16 cellular contexts compared by ENCODE assay signal in the genomic region with DNA sequence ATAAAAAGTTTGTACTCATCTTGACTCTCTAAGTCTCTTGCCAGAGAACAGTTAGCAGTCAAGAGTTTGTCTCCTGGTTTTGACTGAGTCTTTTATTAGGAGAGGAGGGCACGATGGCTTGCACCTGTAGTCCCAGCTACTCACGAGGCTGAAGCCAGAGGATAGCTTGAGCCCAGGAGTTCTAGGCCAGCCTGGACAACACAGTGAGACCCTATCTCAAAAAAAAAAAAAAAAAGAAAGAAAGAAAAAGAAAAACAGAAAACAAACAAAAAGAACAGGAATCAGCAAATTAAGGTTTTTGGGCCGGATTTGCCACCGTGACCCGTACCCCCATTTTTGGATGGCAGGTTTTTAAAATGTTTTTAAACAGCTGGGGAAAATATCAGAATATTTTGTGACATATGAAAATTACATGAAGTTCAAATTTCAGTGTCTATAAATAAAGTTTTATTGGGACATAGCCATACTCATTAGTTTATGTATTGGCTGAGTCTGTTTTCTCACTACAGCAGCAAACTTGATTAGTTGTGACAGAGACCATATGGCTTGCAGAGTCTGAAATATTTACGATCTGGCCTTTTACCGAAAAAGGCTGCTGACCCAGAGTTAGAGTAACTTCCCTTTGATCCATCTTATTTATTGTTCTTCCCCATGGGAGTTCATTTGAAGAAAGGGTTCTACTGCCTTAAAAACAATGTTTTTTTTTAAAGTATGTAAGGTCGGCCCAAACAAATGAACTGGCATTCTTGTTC. TPM values are rescaled to one million over a fixed set of nuclear protein-coding genes. Genes with fewer than 3 reads are reported as not detected.
DNase-seq lines count a peak whose midpoint lies in the region; ATAC-seq and TF ChIP-seq lines count a peak whose summit lies in the region.
"Had no signal": no experiment of that assay in that cellular context is flagged by ENCODE, and none has a peak within 500 bp of the region (broad histone marks: within the 10 kb centered on the region; RNA-seq: fewer than 3 reads in every experiment).

No MANE protein-coding gene starts in this region.

- H3K27ac ChIP-seq in mesodermal cell (ENCODE audit: low read depth, low read length, severe bottlenecking): peak overlapping the region; percentile 52
- H3K27ac ChIP-seq in stomach: no peak overlapping the region
- no peak overlapping the region for H3K27ac ChIP-seq in brain microvascular endothelial cell
- H3K27ac ChIP-seq: PC-9, spleen had no signal

- no peak for ATAC-seq in HG03025 (IDR thresholded peaks at IDR 0.05; ENCODE audit: low FRiP score, unreplicated experiment)

- H3K9me3 Mint-ChIP-seq in HFFc6: no peaks in the 10 kb centered on the region
- H3K9me3 Mint-ChIP-seq: dendritic cell treated with granulocyte-macrophage colony-stimulating factor and Interleukin-4, amounts not matched to agents 40 ng/mL and 50 ng/mL, for 4 days; memory B cell had no signal

- in situ Hi-C loops in brain microvascular endothelial cell (cut with HindIII; ENCODE audit: low pct_ligation_motif_present, low sequenced_read_pairs): no loop called here

- intact Hi-C loops in stomach (cut with DNase I; ENCODE audit: low total_unique reads): no loop called here

- no peaks in the 10 kb centered on the region for H3K27me3 Mint-ChIP-seq in HFFc6 (ENCODE audit: insufficient read depth)
- H3K27me3 Mint-ChIP-seq: dendritic cell treated with granulocyte-macrophage colony-stimulating factor and Interleukin-4, amounts not matched to agents 40 ng/mL and 50 ng/mL, for 4 days; memory B cell had no signal

- 88 to 90% methylated on average over 4 to 5 of the region's 8 CpGs for WGBS in mesodermal cell (ENCODE audit: insufficient coverage in 2 of 2), 2 experiments
- 86 to 91% (median 88%) methylated on average over 8 of the region's 8 CpGs for WGBS in stomach, 5 donors

- no peak overlapping the region for H3K4me3 ChIP-seq in mesodermal cell (ENCODE audit: extremely low read depth, insufficient read depth, low read length, poor library complexity, severe bottlenecking)
- no peak overlapping the region for H3K4me3 ChIP-seq in stomach
- H3K4me3 ChIP-seq in brain microvascular endothelial cell (ENCODE audit: low read depth, low read length): no peak overlapping the region
- H3K4me3 ChIP-seq: PC-9, spleen had no signal

- peaks cover 13% of the 10 kb centered on the region for H3K36me3 Mint-ChIP-seq in HFFc6 (ENCODE audit: low read depth)

- no peak overlapping the region; the same call in 1 of the 2 replicates for H3K4me3 Mint-ChIP-seq in HFFc6
- H3K4me3 Mint-ChIP-seq: dendritic cell treated with granulocyte-macrophage colony-stimulating factor and Interleukin-4, amounts not matched to agents 40 ng/mL and 50 ng/mL, for 4 days; memory B cell had no signal

- H3K9me3 ChIP-seq in mesodermal cell (ENCODE audit: control insufficient read depth, low read length): no peaks in the 10 kb centered on the region
- H3K9me3 ChIP-seq in stomach: no peaks in the 10 kb centered on the region
- H3K9me3 ChIP-seq: spleen had no signal

- TF ChIP-seq CTCF in AG09319 (IDR thresholded peaks at IDR 0.05; ENCODE audit: low read depth, low read length) (no peak), HFFc6 (IDR thresholded peaks at IDR 0.05) (no peak), stomach (IDR thresholded peaks at IDR 0.05) (no peak), brain microvascular endothelial cell (IDR thresholded peaks at IDR 0.05; ENCODE audit: low read depth, low read length, missing control alignments) (no peak)

- TF ChIP-seq POLR2A in stomach (IDR thresholded peaks at IDR 0.05): no peak

- no peaks in the 10 kb centered on the region for H3K27me3 ChIP-seq in stomach
- H3K27me3 ChIP-seq in brain microvascular endothelial cell (replicated peaks): no peaks in the 10 kb centered on the region
- H3K27me3 ChIP-seq: spleen had no signal

- DNase-seq in AG09319 (ENCODE audit: extremely low read depth, low read depth): peak; percentile 22
- DNase-seq in HFFc6: no peak
- DNase-seq in brain pericyte (ENCODE audit: low read depth, low spot score): peak; percentile 40
- DNase-seq in stomach: no peak
- DNase-seq in brain microvascular endothelial cell: no peak
- no peak for DNase-seq in stimulated activated CD8-positive, alpha-beta memory T cell treated with anti-CD3 and anti-CD28 coated beads, Interleukin-4, amount 100 ng/mL, for 48 hours
- DNase-seq: activated CD4-positive, CD25-positive, alpha-beta regulatory T cell; DMS53; nucleus accumbens; PC-9; spleen; SW 1271 had no signal

- peaks cover 38% of the 10 kb centered on the region for H3K4me1 Mint-ChIP-seq in HFFc6 (ENCODE audit: low read depth)

- TF ChIP-seq EP300 in stomach (IDR thresholded peaks at IDR 0.05): no peak

- peaks cover 35% of the 10 kb centered on the region for H3K36me3 ChIP-seq in mesodermal cell (ENCODE audit: control insufficient read depth, insufficient read depth, low read length)
- peaks cover 5 to 27% (median 23%) of the 10 kb centered on the region in 4 donors for H3K36me3 ChIP-seq in stomach
- peaks cover 10% of the 10 kb centered on the region for H3K36me3 ChIP-seq in brain microvascular endothelial cell (replicated peaks)

- H3K27ac Mint-ChIP-seq in HFFc6: peak overlapping the region; percentile 38; the same call in 1 of the 2 replicates
- H3K27ac Mint-ChIP-seq: dendritic cell treated with granulocyte-macrophage colony-stimulating factor and Interleukin-4, amounts not matched to agents 40 ng/mL and 50 ng/mL, for 4 days; memory B cell had no signal

- H3K4me1 ChIP-seq in mesodermal cell (ENCODE audit: control insufficient read depth, insufficient read depth, low read length, poor library complexity, severe bottlenecking) (no peaks in the 10 kb centered on the region), stomach (peaks cover 3 to 37% (median 21%) of the 10 kb centered on the region in 4 donors)

RNA-seq across cellular contexts. Expression of a gene that starts 31.2 kb away (rescaled TPM):
- total RNA-seq in HFFc6 (2021; fragmentation: NEBNext Ultra II Directional; extraction: Animal tissue kit (Norgen Biotek cat#: 25700)): 10 to 100 TPM; 61.8 to 69.0 (median 66.2) TPM
- polyA plus RNA-seq in mesodermal cell (2013, experiment 1 of 2): 52.9 TPM
- polyA plus RNA-seq in mesodermal cell (2013, experiment 2 of 2): 53.5 TPM
- total RNA-seq in stomach: 100 to 1,000 TPM in 2 of 5 donors, 10 to 100 TPM in 3; 40.8 to 165 (median 59.4) TPM
- 10 to 100 TPM; 11.0 to 22.6 (median 14.7) TPM for polyA plus RNA-seq in stomach

RNA-seq across cellular contexts. Expression of a gene that starts 31.5 kb away (rescaled TPM):
- total RNA-seq in HFFc6 (2021; fragmentation: NEBNext Ultra II Directional; extraction: Animal tissue kit (Norgen Biotek cat#: 25700)): 1 to 10 TPM; 5.5 to 6.6 (median 6.0) TPM
- polyA plus RNA-seq in mesodermal cell (2013, experiment 1 of 2): 17.7 TPM
- 19.0 TPM for polyA plus RNA-seq in mesodermal cell (2013, experiment 2 of 2)
- 10 to 100 TPM in 3 of 5 donors, 1 to 10 TPM in 2; 4.5 to 16.3 (median 11.6) TPM for total RNA-seq in stomach
- polyA plus RNA-seq in stomach: 1 to 10 TPM in 2 of 3 donors, under 1 TPM in 1; 0.92 to 1.5 (median 1.5) TPM

Comparison
In these comparisons a context has a peak if more than half of its experiments do, and no peak if none do; other contexts are left out.
1. DNase-seq: peak in AG09319 (single experiment) and brain pericyte (single experiment); none in HFFc6 (single experiment), stomach (single experiment), brain microvascular endothelial cell (single experiment) and stimulated activated CD8-positive, alpha-beta memory T cell treated with anti-CD3 and anti-CD28 coated beads, Interleukin-4, amount 100 ng/mL, for 48 hours (single experiment).